11 cellular contexts compared by ENCODE assay signal in genomic region chr1:41698916-41699860, GRCh38.
DNase-seq lines count a peak whose midpoint lies in the region; ATAC-seq and TF ChIP-seq lines count a peak whose summit lies in the region.
"Had no signal": no experiment of that assay in that cellular context is flagged by ENCODE, and none has a peak within 500 bp of the region (broad histone marks: within the 10 kb centered on the region; RNA-seq: fewer than 3 reads in every experiment).

No MANE protein-coding gene starts in this region.

- H3K9me3 ChIP-seq in mammary epithelial cell (replicated peaks; ENCODE audit: insufficient read depth, low read length) (no peaks in the 10 kb centered on the region), SK-N-SH (no peaks in the 10 kb centered on the region)

- no peaks in the 10 kb centered on the region for H3K9me2 ChIP-seq in SK-N-SH

- H3K36me3 ChIP-seq in mammary epithelial cell (ENCODE audit: insufficient read depth, low read length), result no peaks in the 10 kb centered on the region
- no peaks in the 10 kb centered on the region for H3K36me3 ChIP-seq in SK-N-SH (replicated peaks in 1 of 2; ENCODE audit: control insufficient read depth in 1 of 2, insufficient read depth in 2 of 2, low read length in 1 of 2)

- no peaks in the 10 kb centered on the region for H3K27me3 Mint-ChIP-seq in MCF 10A (ENCODE audit: insufficient read depth, unreplicated experiment)
- no peaks in the 10 kb centered on the region for H3K27me3 Mint-ChIP-seq in activated T-helper 2 cell treated with anti-CD3 and anti-CD28 coated beads, Interferon-gamma antibody, Interleukin-2, Interleukin-4, amounts not matched to agents 10 μg/mL and 5 μg/mL and 100 μg/mL, durations not matched to agents 14 hours and 24 hours and 36 hours (ENCODE audit: low read depth)

- H3K27ac ChIP-seq in mammary epithelial cell (ENCODE audit: insufficient read depth, low read depth, low read length) (no peak overlapping the region), SK-N-SH (ENCODE audit: low read depth in 2 of 2, low read length in 1 of 2) (no peak overlapping the region)

- H4K20me1 ChIP-seq in mammary epithelial cell (ENCODE audit: insufficient read depth, low read length), result no peaks in the 10 kb centered on the region
- no peaks in the 10 kb centered on the region for H4K20me1 ChIP-seq in SK-N-SH (ENCODE audit: insufficient read depth)

- BruUV-seq in MCF 10A (replicated peaks; lab: Mats Ljungman, UMichigan), result no TSS peak
- BruUV-seq in mammary epithelial cell (replicated peaks; lab: Mats Ljungman, UMichigan), result no TSS peak

- intact Hi-C loops in MCF 10A (cut with micrococcal nuclease) (no loop called here), mammary epithelial cell (cut with micrococcal nuclease) (no loop called here)
- intact Hi-C loops in activated T-helper 2 cell treated with anti-CD3 and anti-CD28 coated beads, Interferon-gamma antibody, Interleukin-2, Interleukin-4, amounts not matched to agents 10 μg/mL and 5 μg/mL and 100 μg/mL, durations not matched to agents 14 hours and 24 hours and 36 hours (cut with micrococcal nuclease), result no loop called here

- no peak overlapping the region for H3K27ac Mint-ChIP-seq in MCF 10A (ENCODE audit: low read depth, unreplicated experiment)
- H3K27ac Mint-ChIP-seq in stimulated activated effector memory CD8-positive, alpha-beta T cell treated with anti-CD3 and anti-CD28 coated beads, Interleukin-12 subunit alpha, Interleukin-12 subunit beta, amount 100 ng/mL, for 72 hours, result peak overlapping the region; percentile 92
- H3K27ac Mint-ChIP-seq in activated T-helper 2 cell treated with anti-CD3 and anti-CD28 coated beads, Interferon-gamma antibody, Interleukin-2, Interleukin-4, amounts not matched to agents 10 μg/mL and 5 μg/mL and 100 μg/mL, durations not matched to agents 14 hours and 24 hours and 36 hours, result no peak overlapping the region
- H3K27ac Mint-ChIP-seq: T-helper 2 cell treated with Interferon-gamma antibody and Interleukin-4, amounts not matched to agents 5 μg/mL and 100 μg/mL, for 36 hours had no signal

- H3K27me3 ChIP-seq in mammary epithelial cell (ENCODE audit: insufficient read depth, low read length) (no peaks in the 10 kb centered on the region), SK-N-SH (ENCODE audit: insufficient read depth) (no peaks in the 10 kb centered on the region)

- POLR2A ChIA-PET in MCF 10A (lab: Yijun Ruan, JAX) (no interaction called here), SK-N-SH (lab: Yijun Ruan, JAX) (no interaction called here)

- in situ Hi-C loops in mammary epithelial cell (cut with MboI; ENCODE audit: low sequenced_read_pairs in 2 of 2), result no loop called here

- no peaks in the 10 kb centered on the region for H3K4me1 Mint-ChIP-seq in MCF 10A (ENCODE audit: insufficient read depth, unreplicated experiment)
- H3K4me1 Mint-ChIP-seq in stimulated activated effector memory CD8-positive, alpha-beta T cell treated with anti-CD3 and anti-CD28 coated beads, Interleukin-12 subunit alpha, Interleukin-12 subunit beta, amount 100 ng/mL, for 72 hours, result peaks cover 33% of the 10 kb centered on the region
- peaks cover 9% of the 10 kb centered on the region for H3K4me1 Mint-ChIP-seq in activated T-helper 2 cell treated with anti-CD3 and anti-CD28 coated beads, Interferon-gamma antibody, Interleukin-2, Interleukin-4, amounts not matched to agents 10 μg/mL and 5 μg/mL and 100 μg/mL, durations not matched to agents 14 hours and 24 hours and 36 hours (ENCODE audit: low read depth)

- no peak overlapping the region for H3K9ac ChIP-seq in mammary epithelial cell (ENCODE audit: insufficient read depth, low read length)
- no peak overlapping the region for H3K9ac ChIP-seq in SK-N-SH

- no peaks in the 10 kb centered on the region for H3K79me2 ChIP-seq in mammary epithelial cell (ENCODE audit: insufficient read depth, low read length)
- no peaks in the 10 kb centered on the region for H3K79me2 ChIP-seq in SK-N-SH (ENCODE audit: insufficient read depth)

- dilution Hi-C loops in mammary epithelial cell (cut with HindIII; ENCODE audit: low sequenced_read_pairs), result no loop called here

- 97% methylated on average over 13 of the region's 19 CpGs for WGBS in mammary epithelial cell (ENCODE audit: low coverage, missing lambda C conversion rate)
- 93% methylated on average over 16 of the region's 19 CpGs for WGBS in SK-N-SH (ENCODE audit: low lambda C conversion rate)

- no peak for TF ChIP-seq EP300 in SK-N-SH (IDR thresholded peaks at IDR 0.05; ENCODE audit: borderline replicate concordance in 1 of 2, low read depth in 1 of 2, low read length in 1 of 2)

- H3K4me3 Mint-ChIP-seq in MCF 10A (ENCODE audit: unreplicated experiment), result no peak overlapping the region
- peak overlapping the region; percentile 59 for H3K4me3 Mint-ChIP-seq in stimulated activated effector memory CD8-positive, alpha-beta T cell treated with anti-CD3 and anti-CD28 coated beads, Interleukin-12 subunit alpha, Interleukin-12 subunit beta, amount 100 ng/mL, for 72 hours
- H3K4me3 Mint-ChIP-seq in activated T-helper 2 cell treated with anti-CD3 and anti-CD28 coated beads, Interferon-gamma antibody, Interleukin-2, Interleukin-4, amounts not matched to agents 10 μg/mL and 5 μg/mL and 100 μg/mL, durations not matched to agents 14 hours and 24 hours and 36 hours (ENCODE audit: low read depth), result no peak overlapping the region
- H3K4me3 Mint-ChIP-seq: T-helper 2 cell treated with Interferon-gamma antibody and Interleukin-4, amounts not matched to agents 5 μg/mL and 100 μg/mL, for 36 hours had no signal

- no peak for TF ChIP-seq RAD21 in SK-N-SH (IDR thresholded peaks at IDR 0.05; ENCODE audit: low read length)

- CTCF ChIA-PET in MCF 10A (lab: Yijun Ruan, JAX) (interaction anchor here (0.6 kb wide), 1 partner anchor 696 kb away, joined by 3 read pairs; no protein-coding TSS in a partner anchor), mammary epithelial cell (lab: Charles Lee; ENCODE audit: low non-redundant PET) (no interaction called here), SK-N-SH (lab: Yijun Ruan, JAX) (interaction anchor here (1.0 kb wide), 1 partner anchor 14 kb away, joined by 5 read pairs; no protein-coding TSS in a partner anchor)

- H3F3A ChIP-seq in SK-N-SH (replicated peaks; ENCODE audit: insufficient read depth), result no peaks in the 10 kb centered on the region

- no peak overlapping the region for H3K4me3 ChIP-seq in mammary epithelial cell (replicated peaks in 1 of 3; ENCODE audit: insufficient read depth in 1 of 3, low read depth in 2 of 3, low read length in 3 of 3)
- no peak overlapping the region for H3K4me3 ChIP-seq in SK-N-SH (ENCODE audit: low read depth in 2 of 2, low read length in 1 of 2)

- no peak overlapping the region for H3K4me2 ChIP-seq in mammary epithelial cell (ENCODE audit: insufficient read depth, low read depth, low read length)
- H3K4me2 ChIP-seq in SK-N-SH, result no peak overlapping the region

- no peaks in the 10 kb centered on the region for H3K36me3 Mint-ChIP-seq in MCF 10A (ENCODE audit: insufficient read depth, unreplicated experiment)
- H3K36me3 Mint-ChIP-seq in stimulated activated effector memory CD8-positive, alpha-beta T cell treated with anti-CD3 and anti-CD28 coated beads, Interleukin-12 subunit alpha, Interleukin-12 subunit beta, amount 100 ng/mL, for 72 hours, result peaks cover 5% of the 10 kb centered on the region
- H3K36me3 Mint-ChIP-seq in activated T-helper 2 cell treated with anti-CD3 and anti-CD28 coated beads, Interferon-gamma antibody, Interleukin-2, Interleukin-4, amounts not matched to agents 10 μg/mL and 5 μg/mL and 100 μg/mL, durations not matched to agents 14 hours and 24 hours and 36 hours (ENCODE audit: low read depth), result no peaks in the 10 kb centered on the region

- H2AFZ ChIP-seq in mammary epithelial cell (ENCODE audit: low read depth, low read length), result no peak overlapping the region
- H2AFZ ChIP-seq in SK-N-SH (ENCODE audit: low read depth), result no peak overlapping the region

- TF ChIP-seq CTCF in MCF 10A (IDR thresholded peaks at IDR 0.05; ENCODE audit: unreplicated experiment), result no peak
- no peak for TF ChIP-seq CTCF in mammary epithelial cell (conservative IDR thresholded peaks at IDR 0.05 in 1 of 2, IDR thresholded peaks at IDR 0.05 in 1 of 2; ENCODE audit: extremely low read depth in 1 of 2, insufficient read depth in 1 of 2, low read depth in 1 of 2, low read length in 2 of 2)
- TF ChIP-seq CTCF in SK-N-SH (IDR thresholded peaks at IDR 0.05), result no peak

- ATAC-seq in GM21447 (IDR thresholded peaks at IDR 0.05; ENCODE audit: unreplicated experiment) (peak; percentile 81), HG03521 (IDR thresholded peaks at IDR 0.05; ENCODE audit: unreplicated experiment) (peak; percentile 81)
- peak; percentile 97 for ATAC-seq in stimulated activated effector memory CD8-positive, alpha-beta T cell treated with anti-CD3 and anti-CD28 coated beads, Interleukin-12 subunit alpha, Interleukin-12 subunit beta, amount 100 ng/mL, for 72 hours
- ATAC-seq: left lobe of liver had no signal

- DNase-seq in MCF 10A (ENCODE audit: unreplicated experiment) (peak; percentile 22), mammary epithelial cell (no peak), EL (no peak), SK-N-SH (no peak)
- DNase-seq in stimulated activated effector memory CD8-positive, alpha-beta T cell treated with anti-CD3 and anti-CD28 coated beads, Interleukin-12 subunit alpha, Interleukin-12 subunit beta, amount 100 ng/mL, for 72 hours (ENCODE audit: low spot score in 2 of 2), result peak; percentile 34 to 81
- no peak for DNase-seq in activated T-helper 2 cell treated with anti-CD3 and anti-CD28 coated beads, Interferon-gamma antibody, Interleukin-2, Interleukin-4, amounts not matched to agents 10 μg/mL and 5 μg/mL and 100 μg/mL, durations not matched to agents 14 hours and 24 hours and 36 hours (ENCODE audit: low spot score)
- DNase-seq: NCI-H510A had no signal

- no peaks in the 10 kb centered on the region for H3K9me3 Mint-ChIP-seq in MCF 10A (ENCODE audit: unreplicated experiment)
- no peaks in the 10 kb centered on the region for H3K9me3 Mint-ChIP-seq in stimulated activated effector memory CD8-positive, alpha-beta T cell treated with anti-CD3 and anti-CD28 coated beads, Interleukin-12 subunit alpha, Interleukin-12 subunit beta, amount 100 ng/mL, for 72 hours
- no peaks in the 10 kb centered on the region for H3K9me3 Mint-ChIP-seq in activated T-helper 2 cell treated with anti-CD3 and anti-CD28 coated beads, Interferon-gamma antibody, Interleukin-2, Interleukin-4, amounts not matched to agents 10 μg/mL and 5 μg/mL and 100 μg/mL, durations not matched to agents 14 hours and 24 hours and 36 hours
- H3K9me3 Mint-ChIP-seq: T-helper 2 cell treated with Interferon-gamma antibody and Interleukin-4, amounts not matched to agents 5 μg/mL and 100 μg/mL, for 36 hours had no signal

- H3K4me1 ChIP-seq in mammary epithelial cell (ENCODE audit: insufficient read depth, low read length) (no peaks in the 10 kb centered on the region), SK-N-SH (ENCODE audit: control insufficient read depth in 1 of 2, insufficient read depth in 2 of 2, low read depth in 1 of 2, low read length in 1 of 2) (peaks cover 0 to 47% of the 10 kb centered on the region in 2 experiments; a peak in 2 of 4 replicates)

TF ChIP-seq in SK-N-SH, 30 proteins besides CTCF, POLR2A, EP300 and RAD21:
- no peak for TF ChIP-seq NFIC (IDR thresholded peaks at IDR 0.05; ENCODE audit: borderline replicate concordance)

Comparison
In these comparisons a context has a peak if more than half of its experiments do, and no peak if none do; other contexts are left out.
1. DNase-seq: peak in MCF 10A (single experiment) and stimulated activated effector memory CD8-positive, alpha-beta T cell treated with anti-CD3 and anti-CD28 coated beads, Interleukin-12 subunit alpha, Interleukin-12 subunit beta, amount 100 ng/mL, for 72 hours (2 of 2); none in mammary epithelial cell (single experiment), activated T-helper 2 cell treated with anti-CD3 and anti-CD28 coated beads, Interferon-gamma antibody, Interleukin-2, Interleukin-4, amounts not matched to agents 10 μg/mL and 5 μg/mL and 100 μg/mL, durations not matched to agents 14 hours and 24 hours and 36 hours (single experiment), EL (single experiment) and SK-N-SH (single experiment).
2. Peak in every context shown above with its lines, with median percentiles within 50 percentile points of each other: ATAC-seq.